ENCODE assay signal across 24 cellular contexts in genomic region chr14:102472815-102473158, GRCh38. TPM values are rescaled to one million over a fixed set of nuclear protein-coding genes. Genes with fewer than 3 reads are reported as not detected.
DNase-seq lines count a peak whose midpoint lies in the region; TF ChIP-seq lines count a peak whose summit lies in the region.
"Had no signal": no experiment of that assay in that cellular context is flagged by ENCODE, and none has a peak within 500 bp of the region (broad histone marks: within the 10 kb centered on the region; RNA-seq: fewer than 3 reads in every experiment).

No MANE protein-coding gene starts in this region.

- H3K36me3 ChIP-seq in Loucy (ENCODE audit: insufficient read depth, low read length) = no peaks in the 10 kb centered on the region
- H3K36me3 ChIP-seq in neutrophil = peaks cover 55% of the 10 kb centered on the region
- peaks cover 4% of the 10 kb centered on the region for H3K36me3 ChIP-seq in suprapubic skin
- H3K36me3 ChIP-seq: neural progenitor cell had no signal

- TF ChIP-seq CTCF in Loucy (conservative IDR thresholded peaks at IDR 0.05; ENCODE audit: low read length) (no peak), neutrophil (IDR thresholded peaks at IDR 0.05) (no peak), suprapubic skin (IDR thresholded peaks at IDR 0.05) (no peak)

- no peak overlapping the region for H2AFZ ChIP-seq in Loucy (ENCODE audit: low read length)
- H2AFZ ChIP-seq: neural progenitor cell had no signal

- H3K27me3 ChIP-seq in Loucy (ENCODE audit: insufficient read depth, low read length, poor library complexity, severe bottlenecking) (no peaks in the 10 kb centered on the region), neutrophil (no peaks in the 10 kb centered on the region), suprapubic skin (no peaks in the 10 kb centered on the region)
- H3K27me3 ChIP-seq: ascending aorta; BLaER1 treated with 17β-estradiol and CSF1 and Interleukin-3, amounts not matched to agents 10 nM and 100 nM; neural progenitor cell; upper lobe of left lung had no signal

- no peaks in the 10 kb centered on the region for H3K79me2 ChIP-seq in Loucy (ENCODE audit: insufficient read depth, low read length)

- TF ChIP-seq POLR2A in suprapubic skin (IDR thresholded peaks at IDR 0.05) = no peak

- no peak for TF ChIP-seq EP300 in suprapubic skin (IDR thresholded peaks at IDR 0.05)

- 46% methylated on average over 8 of the region's 10 CpGs for WGBS in suprapubic skin

- H3K9ac ChIP-seq in Loucy (ENCODE audit: low read depth, low read length, poor library complexity, severe bottlenecking) = peak overlapping the region; percentile 1
- H3K9ac ChIP-seq: BLaER1 treated with 17β-estradiol and CSF1 and Interleukin-3, amounts not matched to agents 10 nM and 100 nM; neural progenitor cell had no signal

- H3K27ac ChIP-seq in cingulate gyrus (ENCODE audit: low read depth, low read length) = peak overlapping the region; percentile 86
- H3K27ac ChIP-seq in neutrophil = peak overlapping the region; percentile 39
- peak overlapping the region; percentile 56 for H3K27ac ChIP-seq in suprapubic skin
- H3K27ac ChIP-seq: ascending aorta; BLaER1 treated with 17β-estradiol and CSF1 and Interleukin-3, amounts not matched to agents 10 nM and 100 nM; neural progenitor cell; upper lobe of left lung had no signal

- peak overlapping the region; percentile 55 for H3K4me2 ChIP-seq in Loucy (ENCODE audit: low read depth, low read length, poor library complexity, severe bottlenecking)
- H3K4me2 ChIP-seq: neural progenitor cell had no signal

- H3K9me2 ChIP-seq in Loucy (replicated peaks; ENCODE audit: low read depth, low read length) = no peaks in the 10 kb centered on the region

- H4K20me1 ChIP-seq in Loucy (ENCODE audit: insufficient read depth, low read length, poor library complexity, severe bottlenecking) = no peaks in the 10 kb centered on the region
- H4K20me1 ChIP-seq: BLaER1 treated with 17β-estradiol and CSF1 and Interleukin-3, amounts not matched to agents 10 nM and 100 nM had no signal

- H3K4me3 ChIP-seq in Loucy (ENCODE audit: low read length, poor library complexity, severe bottlenecking) = no peak overlapping the region
- no peak overlapping the region for H3K4me3 ChIP-seq in neutrophil (ENCODE audit: low read depth in 1 of 2, low read length in 1 of 2)
- H3K4me3 ChIP-seq in suprapubic skin = no peak overlapping the region
- H3K4me3 ChIP-seq: ascending aorta; BLaER1 treated with 17β-estradiol and CSF1 and Interleukin-3, amounts not matched to agents 10 nM and 100 nM; neural progenitor cell; upper lobe of left lung had no signal

- DNase-seq in suprapubic skin (ENCODE audit: low spot score in 2 of 2) (no peak), SHP77 treated with DMSO at 0.1 percent for 48 hours (lab: John Stamatoyannopoulos, UW) (no peak), NCI-H526 treated with DMSO at 0.1 percent for 48 hours (lab: John Stamatoyannopoulos, UW) (no peak), SKM-1 (lab: John Stamatoyannopoulos, UW; ENCODE audit: unreplicated experiment) (no peak), NCI-H82 (lab: John Stamatoyannopoulos, UW) (no peak)
- DNase-seq: activated CD4-positive, alpha-beta T cell treated with anti-CD3 and anti-CD28 coated beads, Interleukin-2, amount 50 U/mL, for 1 hour; activated CD4-positive, CD25-positive, alpha-beta regulatory T cell; activated effector memory CD4-positive, alpha-beta T cell treated with anti-CD3 and anti-CD28 coated beads, Interleukin-2, amount 50 U/mL, for 16 hours; activated naive CD8-positive, alpha-beta T cell treated with anti-CD3 and anti-CD28 coated beads for 36 hours; activated T-cell treated with anti-CD3 and anti-CD28 coated beads, Interleukin-2, amount 50 U/mL, for 1 hour; DMS153; foreskin melanocyte; Kasumi-1; left cardiac atrium; NCI-H774; stimulated activated CD4-positive, alpha-beta T cell treated with anti-CD3 and anti-CD28 coated beads, Interleukin-15, amount 100 ng/mL, for 24 hours; stimulated activated CD4-positive, alpha-beta T cell treated with anti-CD3 and anti-CD28 coated beads, Interleukin-4, amount 100 ng/mL, for 4 hours; upper lobe of left lung had no signal

- H3K9me3 ChIP-seq in Loucy (ENCODE audit: insufficient read depth, low read depth, low read length) (no peaks in the 10 kb centered on the region), neutrophil (no peaks in the 10 kb centered on the region), suprapubic skin (no peaks in the 10 kb centered on the region)
- H3K9me3 ChIP-seq: ascending aorta, upper lobe of left lung had no signal

- H3F3A ChIP-seq in Loucy (ENCODE audit: low read depth) = no peaks in the 10 kb centered on the region

- H3K4me1 ChIP-seq in Loucy (ENCODE audit: insufficient read depth, low read length, poor library complexity, severe bottlenecking) (peaks cover 12% of the 10 kb centered on the region), neutrophil (ENCODE audit: control insufficient read depth in 1 of 2, insufficient read depth in 1 of 2, low read depth in 1 of 2, low read length in 1 of 2) (peaks cover 10 to 12% of the 10 kb centered on the region in 2 experiments), suprapubic skin (peaks cover 14% of the 10 kb centered on the region)
- H3K4me1 ChIP-seq: ascending aorta, neural progenitor cell had no signal

RNA-seq across cellular contexts. Expression of gene ANKRD9, which starts 36.8 kb away (rescaled TPM):
- 10 to 100 TPM; 48.4 to 60.1 (median 54.4) TPM for total RNA-seq in suprapubic skin
